In genomic region chr6:138500045-138500665, GRCh38 we compare ENCODE assay signal across 15 cellular contexts. TPM values are rescaled to one million over a fixed set of nuclear protein-coding genes. Genes with fewer than 3 reads are reported as not detected.
DNase-seq lines count a peak whose midpoint lies in the region; ATAC-seq, FAIRE-seq and TF ChIP-seq lines count a peak whose summit lies in the region.
"Had no signal": no experiment of that assay in that cellular context is flagged by ENCODE, and none has a peak within 500 bp of the region (broad histone marks: within the 10 kb centered on the region; RNA-seq: fewer than 3 reads in every experiment).

No MANE protein-coding gene starts in this region.

- no peak overlapping the region for H3K27ac Mint-ChIP-seq in nephron progenitor cell
- H3K27ac Mint-ChIP-seq in activated CD4-positive, alpha-beta T cell treated with anti-CD3 and anti-CD28 coated beads for 36 hours = no peak overlapping the region
- H3K27ac Mint-ChIP-seq: activated CD8-positive, alpha-beta T cell treated with anti-CD3 and anti-CD28 coated beads, Interleukin-2, amount 10 ng/mL, durations not matched to agents 7 days and 5 days; IgD-negative memory B cell had no signal

- peaks cover 15% of the 10 kb centered on the region for H3K36me3 Mint-ChIP-seq in nephron progenitor cell (ENCODE audit: low read depth)
- H3K36me3 Mint-ChIP-seq in activated CD4-positive, alpha-beta T cell treated with anti-CD3 and anti-CD28 coated beads for 36 hours (ENCODE audit: low read depth) = no peaks in the 10 kb centered on the region
- H3K36me3 Mint-ChIP-seq: IgD-negative memory B cell had no signal

- H3K9me3 ChIP-seq in OCI-LY7 (ENCODE audit: low read length) (no peaks in the 10 kb centered on the region), iPS-18a (ENCODE audit: control insufficient read depth, low read depth, low read length) (no peaks in the 10 kb centered on the region)
- H3K9me3 ChIP-seq: heart right ventricle had no signal

- peaks cover 61% of the 10 kb centered on the region for H3K4me1 Mint-ChIP-seq in nephron progenitor cell
- H3K4me1 Mint-ChIP-seq in activated CD4-positive, alpha-beta T cell treated with anti-CD3 and anti-CD28 coated beads for 36 hours = peaks cover 4% of the 10 kb centered on the region

- peak; percentile 88 for FAIRE-seq in D721Med (lab: Jason Lieb, UNC)

- no peaks in the 10 kb centered on the region for H4K20me1 ChIP-seq in OCI-LY7 (ENCODE audit: insufficient read depth, low read length)

- peaks cover 11% of the 10 kb centered on the region; the same call in 1 of the 2 replicates for H3K79me2 ChIP-seq in OCI-LY7 (ENCODE audit: insufficient read depth, low read depth, low read length)

- peaks cover 9% of the 10 kb centered on the region for H3K27me3 Mint-ChIP-seq in nephron progenitor cell (ENCODE audit: low read depth, poor library complexity)
- H3K27me3 Mint-ChIP-seq in activated CD4-positive, alpha-beta T cell treated with anti-CD3 and anti-CD28 coated beads for 36 hours = peaks cover 9% of the 10 kb centered on the region

- H3K27me3 ChIP-seq in iPS-18a (ENCODE audit: control insufficient read depth, insufficient read depth, low read length) = no peaks in the 10 kb centered on the region
- H3K27me3 ChIP-seq: heart right ventricle had no signal

- BruUV-seq in OCI-LY7 (replicated peaks; lab: Mats Ljungman, UMichigan) = no TSS peak

- H3K4me3 Mint-ChIP-seq in nephron progenitor cell = peak overlapping the region; percentile 71
- no peak overlapping the region for H3K4me3 Mint-ChIP-seq in activated CD4-positive, alpha-beta T cell treated with anti-CD3 and anti-CD28 coated beads for 36 hours
- H3K4me3 Mint-ChIP-seq: activated CD8-positive, alpha-beta T cell treated with anti-CD3 and anti-CD28 coated beads, Interleukin-2, amount 10 ng/mL, durations not matched to agents 7 days and 5 days had no signal

- DNase-seq in D721Med (ENCODE audit: insufficient read length, low spot score) (no peak), OCI-LY7 (ENCODE audit: low spot score) (no peak), nephron progenitor cell (no peak), NCI-H524 (lab: John Stamatoyannopoulos, UW) (no peak), posterior cingulate gyrus (no peak)
- DNase-seq in activated CD4-positive, alpha-beta T cell treated with anti-CD3 and anti-CD28 coated beads for 36 hours = no peak
- DNase-seq: activated CD8-positive, alpha-beta T cell treated with anti-CD3 and anti-CD28 coated beads, Interleukin-2, amount 10 ng/mL, durations not matched to agents 7 days and 5 days; activated gamma-delta T cell treated with Interleukin-2 at 50 U/mL for 16 hours; heart right ventricle; NCI-H1105 treated with DMSO at 0.1 percent for 48 hours; stimulated activated naive CD4-positive, alpha-beta T cell treated with Interleukin-2 at 50 U/mL for 16 hours; T-helper 9 cell had no signal

- no peaks in the 10 kb centered on the region for H3K9me3 Mint-ChIP-seq in nephron progenitor cell
- H3K9me3 Mint-ChIP-seq in activated CD4-positive, alpha-beta T cell treated with anti-CD3 and anti-CD28 coated beads for 36 hours (ENCODE audit: low read depth) = no peaks in the 10 kb centered on the region
- H3K9me3 Mint-ChIP-seq: IgD-negative memory B cell had no signal

- H3K9me2 ChIP-seq in OCI-LY7 (ENCODE audit: insufficient read depth, low read length) = no peaks in the 10 kb centered on the region

- CTCF ChIA-PET in OCI-LY7 (lab: Charles Lee; ENCODE audit: unreplicated experiment) = no interaction called here
- CTCF ChIA-PET in activated CD4-positive, alpha-beta T cell treated with anti-CD3 and anti-CD28 coated beads for 36 hours (lab: Charles Lee) = interaction anchor here (0.8 to 1.1 kb wide), 4 partner anchors 10 to 385 kb away, joined by 3 to 4 read pairs (median 3); no protein-coding TSS in a partner anchor

- peak overlapping the region; percentile 65 for H3K4me2 ChIP-seq in OCI-LY7 (ENCODE audit: low read length)

- intact Hi-C loops in OCI-LY7 (cut with micrococcal nuclease; ENCODE audit: unreplicated experiment) (no loop called here), posterior cingulate gyrus (cut with DNase I) (loop anchor here (10.0 kb wide), 1 partner anchor 495 kb away; no protein-coding TSS in a partner anchor)
- intact Hi-C loops in activated CD4-positive, alpha-beta T cell treated with anti-CD3 and anti-CD28 coated beads for 36 hours (cut with DNase I, micrococcal nuclease) = no loop called here

- H2AFZ ChIP-seq in OCI-LY7 (ENCODE audit: low read length) = peak overlapping the region; percentile 78

- H3K4me1 ChIP-seq in OCI-LY7 (ENCODE audit: insufficient read depth, low read length, poor library complexity, severe bottlenecking) = peaks cover 30% of the 10 kb centered on the region
- H3K4me1 ChIP-seq in iPS-18a (ENCODE audit: control insufficient read depth, low read depth, low read length) = peaks cover 42% of the 10 kb centered on the region

- H3K36me3 ChIP-seq in OCI-LY7 (ENCODE audit: insufficient read depth, low read length) = peaks cover 11% of the 10 kb centered on the region
- peaks cover 3% of the 10 kb centered on the region for H3K36me3 ChIP-seq in iPS-18a (ENCODE audit: control insufficient read depth, low read depth, low read length)

- H3K27ac ChIP-seq in OCI-LY7 (ENCODE audit: low read depth, low read length, poor library complexity, severe bottlenecking) (peak overlapping the region; percentile 89), iPS-18a (ENCODE audit: low read length) (no peak overlapping the region)
- H3K27ac ChIP-seq: heart right ventricle had no signal

- ATAC-seq in GM21447 (IDR thresholded peaks at IDR 0.05; ENCODE audit: unreplicated experiment) = no peak
- no peak for ATAC-seq in activated CD4-positive, alpha-beta T cell treated with anti-CD3 and anti-CD28 coated beads for 36 hours
- ATAC-seq: activated CD8-positive, alpha-beta T cell treated with anti-CD3 and anti-CD28 coated beads, Interleukin-2, amount 10 ng/mL, durations not matched to agents 7 days and 5 days had no signal

- TF ChIP-seq CTCF in D721Med (IDR thresholded peaks at IDR 0.05; ENCODE audit: insufficient read depth, missing control alignments) (no peak), OCI-LY7 (conservative IDR thresholded peaks at IDR 0.05; ENCODE audit: low read length) (no peak), nephron progenitor cell (IDR thresholded peaks at IDR 0.05) (no peak)

- H3K9ac ChIP-seq in iPS-18a (ENCODE audit: low read length) = peak overlapping the region; percentile 71

- POLR2A ChIA-PET in OCI-LY7 (lab: Charles Lee) = interaction anchor here (0.6 to 2.2 kb wide), 9 partner anchors 9 to 1770 kb away, joined by 3 to 8 read pairs (median 3); no protein-coding TSS in a partner anchor
- POLR2A ChIA-PET in activated CD4-positive, alpha-beta T cell treated with anti-CD3 and anti-CD28 coated beads for 36 hours (lab: Charles Lee) = interaction anchor here (0.6 kb wide), 1 partner anchor 17 kb away, joined by 3 read pairs; no protein-coding TSS in a partner anchor

- H3K4me3 ChIP-seq in OCI-LY7 (ENCODE audit: low read depth, low read length, poor library complexity, severe bottlenecking) = peak overlapping the region; percentile 67
- peak overlapping the region; percentile 45 for H3K4me3 ChIP-seq in iPS-18a (ENCODE audit: low read length)
- H3K4me3 ChIP-seq: heart right ventricle had no signal

RNA-seq across cellular contexts. Expression of gene NHSL1, which starts 0.9 kb away (rescaled TPM):
- total RNA-seq in OCI-LY7 (2014; rRNA removed; shearing (Covaris generic)) = 2.7 TPM in 2 replicates
- 10.6 and 12.7 TPM in 2 replicates for total RNA-seq in OCI-LY7 (2022)
- total RNA-seq in activated CD4-positive, alpha-beta T cell treated with anti-CD3 and anti-CD28 coated beads for 36 hours = under 1 TPM; 0.53 to 0.70 TPM
